8 cellular contexts compared by ENCODE assay signal in genomic region chr19:19138110-19138981, GRCh38. TPM values are rescaled to one million over a fixed set of nuclear protein-coding genes. Genes with fewer than 3 reads are reported as not detected.
DNase-seq lines count a peak whose midpoint lies in the region; ATAC-seq and TF ChIP-seq lines count a peak whose summit lies in the region.

TMEM161A (minus strand) TSS chr19:19138478; CDS start chr19:19138428, 50 bp downstream.

- no peaks in the 10 kb centered on the region for H3K9me3 Mint-ChIP-seq in activated T-helper 2 cell treated with anti-CD3 and anti-CD28 coated beads, Interferon-gamma antibody, Interleukin-2, Interleukin-4, amounts not matched to agents 10 μg/mL and 5 μg/mL and 100 μg/mL, durations not matched to agents 14 hours and 24 hours and 36 hours
- no peaks in the 10 kb centered on the region for H3K9me3 Mint-ChIP-seq in natural killer cell treated with Interleukin-12 subunit alpha and Interleukin-12 subunit beta and Interleukin-15 and Interleukin-18, amount 100 ng/mL, for 72 hours

- DNase-seq in ELR (ENCODE audit: low read depth) (peak; percentile 99), H7 (peak; percentile 100), M059J (ENCODE audit: low read depth) (peak; percentile 98), fibroblast of pulmonary artery (ENCODE audit: low read depth) (peak; percentile 99)
- peak; percentile 98 for DNase-seq in activated T-helper 2 cell treated with anti-CD3 and anti-CD28 coated beads, Interferon-gamma antibody, Interleukin-2, Interleukin-4, amounts not matched to agents 10 μg/mL and 5 μg/mL and 100 μg/mL, durations not matched to agents 14 hours and 24 hours and 36 hours (ENCODE audit: low spot score)
- peak; percentile 98 for DNase-seq in natural killer cell treated with Interleukin-12 subunit alpha and Interleukin-12 subunit beta and Interleukin-15 and Interleukin-18, amount 100 ng/mL, for 72 hours (ENCODE audit: low spot score)
- peak; percentile 96 for DNase-seq in stimulated activated naive CD4-positive, alpha-beta T cell treated with Interleukin-2 at 50 U/mL for 16 hours (lab: John Stamatoyannopoulos, UW)

- H3K4me3 ChIP-seq in H7 (ENCODE audit: insufficient read depth, low read depth, low read length) (peak within 1 kb of the TSS; percentile 81), fibroblast of pulmonary artery (replicated peaks; ENCODE audit: low read depth, low read length) (peak within 1 kb of the TSS; percentile 95)

- TF ChIP-seq CTCF in fibroblast of pulmonary artery (IDR thresholded peaks at IDR 0.05; ENCODE audit: low read length, missing control alignments): no peak

- no peaks in the 10 kb centered on the region for H3K36me3 ChIP-seq in H7 (replicated peaks; ENCODE audit: control insufficient read depth, insufficient read depth, low read length)

- no peaks in the 10 kb centered on the region for H3K27me3 Mint-ChIP-seq in activated T-helper 2 cell treated with anti-CD3 and anti-CD28 coated beads, Interferon-gamma antibody, Interleukin-2, Interleukin-4, amounts not matched to agents 10 μg/mL and 5 μg/mL and 100 μg/mL, durations not matched to agents 14 hours and 24 hours and 36 hours (ENCODE audit: low read depth)
- no peaks in the 10 kb centered on the region for H3K27me3 Mint-ChIP-seq in natural killer cell treated with Interleukin-12 subunit alpha and Interleukin-12 subunit beta and Interleukin-15 and Interleukin-18, amount 100 ng/mL, for 72 hours

- peaks cover 13% of the 10 kb centered on the region for H3K36me3 Mint-ChIP-seq in activated T-helper 2 cell treated with anti-CD3 and anti-CD28 coated beads, Interferon-gamma antibody, Interleukin-2, Interleukin-4, amounts not matched to agents 10 μg/mL and 5 μg/mL and 100 μg/mL, durations not matched to agents 14 hours and 24 hours and 36 hours (ENCODE audit: low read depth)
- no peaks in the 10 kb centered on the region for H3K36me3 Mint-ChIP-seq in natural killer cell treated with Interleukin-12 subunit alpha and Interleukin-12 subunit beta and Interleukin-15 and Interleukin-18, amount 100 ng/mL, for 72 hours

- H3K27ac Mint-ChIP-seq in activated T-helper 2 cell treated with anti-CD3 and anti-CD28 coated beads, Interferon-gamma antibody, Interleukin-2, Interleukin-4, amounts not matched to agents 10 μg/mL and 5 μg/mL and 100 μg/mL, durations not matched to agents 14 hours and 24 hours and 36 hours: peak within 1 kb of the TSS; percentile 91
- peak within 1 kb of the TSS; percentile 89 to 93 for H3K27ac Mint-ChIP-seq in natural killer cell treated with Interleukin-12 subunit alpha and Interleukin-12 subunit beta and Interleukin-15 and Interleukin-18, amount 100 ng/mL, for 72 hours

- peak; percentile 91 for TF ChIP-seq POLR2A in Raji (IDR thresholded peaks at IDR 0.05; ENCODE audit: insufficient read depth, low read depth, low read length)

- H3K4me1 Mint-ChIP-seq in activated T-helper 2 cell treated with anti-CD3 and anti-CD28 coated beads, Interferon-gamma antibody, Interleukin-2, Interleukin-4, amounts not matched to agents 10 μg/mL and 5 μg/mL and 100 μg/mL, durations not matched to agents 14 hours and 24 hours and 36 hours (ENCODE audit: low read depth): peaks cover 14% of the 10 kb centered on the region
- peaks cover 17 to 27% of the 10 kb centered on the region in 2 donors for H3K4me1 Mint-ChIP-seq in natural killer cell treated with Interleukin-12 subunit alpha and Interleukin-12 subunit beta and Interleukin-15 and Interleukin-18, amount 100 ng/mL, for 72 hours (ENCODE audit: low read depth in 2 of 2)

- H3K27me3 ChIP-seq in H7 (ENCODE audit: control insufficient read depth, insufficient read depth, low read length): peaks cover 10% of the 10 kb centered on the region; the same call in 1 of the 2 replicates

- intact Hi-C loops in activated T-helper 2 cell treated with anti-CD3 and anti-CD28 coated beads, Interferon-gamma antibody, Interleukin-2, Interleukin-4, amounts not matched to agents 10 μg/mL and 5 μg/mL and 100 μg/mL, durations not matched to agents 14 hours and 24 hours and 36 hours (cut with micrococcal nuclease): loop anchor here (1.0 to 2.0 kb wide), 2 partner anchors 74 to 182 kb away; partner anchors contain the start of genes MAU2 and SUGP1

- peak; percentile 100 for ATAC-seq in natural killer cell treated with Interleukin-12 subunit alpha and Interleukin-12 subunit beta and Interleukin-15 and Interleukin-18, amount 100 ng/mL, for 72 hours

- H3K4me3 Mint-ChIP-seq in activated T-helper 2 cell treated with anti-CD3 and anti-CD28 coated beads, Interferon-gamma antibody, Interleukin-2, Interleukin-4, amounts not matched to agents 10 μg/mL and 5 μg/mL and 100 μg/mL, durations not matched to agents 14 hours and 24 hours and 36 hours (ENCODE audit: low read depth): peak within 1 kb of the TSS; percentile 91
- H3K4me3 Mint-ChIP-seq in natural killer cell treated with Interleukin-12 subunit alpha and Interleukin-12 subunit beta and Interleukin-15 and Interleukin-18, amount 100 ng/mL, for 72 hours: peak within 1 kb of the TSS; percentile 92

RNA-seq across cellular contexts. Expression of gene TMEM161A, which starts in this region (rescaled TPM):
- total RNA-seq in H7 (2014; rRNA removed; shearing (Covaris generic)): 26.6 and 36.3 TPM in 2 replicates
- total RNA-seq in M059J (2014; rRNA removed; shearing (Covaris generic)): 27.4 and 33.0 TPM in 2 replicates
- 41.4 TPM in 2 replicates for total RNA-seq in activated T-helper 2 cell treated with anti-CD3 and anti-CD28 coated beads, Interferon-gamma antibody, Interleukin-2, Interleukin-4, amounts not matched to agents 10 μg/mL and 5 μg/mL and 100 μg/mL, durations not matched to agents 14 hours and 24 hours and 36 hours
- total RNA-seq in natural killer cell treated with Interleukin-12 subunit alpha and Interleukin-12 subunit beta and Interleukin-15 and Interleukin-18, amount 100 ng/mL, for 72 hours: 10 to 100 TPM; 22.0 to 38.1 TPM

Comparison
In these comparisons a context has a peak if more than half of its experiments do, and no peak if none do; other contexts are left out.
1. Peak in every context shown above with its lines: DNase-seq, ATAC-seq and H3K4me3 ChIP-seq.